In the genomic region with DNA sequence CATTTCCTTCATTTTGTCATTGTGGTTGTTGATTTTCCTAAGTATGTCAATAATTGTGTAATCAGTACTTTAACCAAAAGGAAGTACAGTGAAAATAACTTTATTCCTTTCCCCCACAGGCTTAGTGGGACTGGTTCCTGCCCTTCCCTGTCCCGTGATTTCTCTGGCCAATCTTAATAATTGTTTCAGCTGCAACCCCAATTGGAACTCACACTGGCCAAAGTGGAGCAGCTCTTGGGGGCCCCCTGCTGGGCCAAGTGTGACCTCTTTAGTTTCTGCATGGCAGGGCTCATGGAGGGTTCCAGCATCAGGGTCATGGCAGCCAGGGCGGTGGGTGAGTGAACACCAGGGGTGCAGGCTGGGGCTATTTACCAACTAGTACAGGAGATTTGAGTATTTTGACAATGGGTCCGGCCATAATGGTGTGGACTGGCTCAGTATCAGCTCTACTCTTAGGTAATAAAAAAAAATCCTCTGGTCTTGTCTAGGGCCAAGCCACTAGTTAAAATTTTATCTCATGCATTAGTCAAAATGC, we compare ENCODE assay signal across 8 cellular contexts. TPM values are rescaled to one million over a fixed set of nuclear protein-coding genes. Genes with fewer than 3 reads are reported as not detected.
A peak's percentile ranks its signal among the peaks of the same experiment; 100 is the strongest.
DNase-seq lines count a peak whose midpoint lies in the region; ATAC-seq and TF ChIP-seq lines count a peak whose summit lies in the region.

No MANE protein-coding gene starts in this region.

- peak; percentile 76 for TF ChIP-seq CTCF in mesothelial cell of epicardium (IDR thresholded peaks at IDR 0.05; ENCODE audit: unreplicated experiment)

- H3K27ac ChIP-seq in effector memory CD4-positive, alpha-beta T cell (ENCODE audit: insufficient read depth, low read length, poor library complexity, severe bottlenecking), result no peak overlapping the region

- no peaks in the 10 kb centered on the region for H3K36me3 ChIP-seq in effector memory CD4-positive, alpha-beta T cell (ENCODE audit: control insufficient read depth, insufficient read depth, low read length)

- in situ Hi-C loops in ACHN (cut with HindIII; ENCODE audit: low pct_ligation_motif_present, low pct_unique_long_range_greater_than_20kb, low sequenced_read_pairs), result loop anchor here (25.0 kb wide), 1 partner anchor 281 kb away; no protein-coding TSS in a partner anchor

- ATAC-seq in GM18858 (IDR thresholded peaks at IDR 0.05; ENCODE audit: unreplicated experiment), result peak; percentile 51
- peak; percentile 68 for ATAC-seq in HG03196 (IDR thresholded peaks at IDR 0.05; ENCODE audit: unreplicated experiment)

- peaks cover 1% of the 10 kb centered on the region for H3K27me3 Mint-ChIP-seq in mesothelial cell of epicardium (ENCODE audit: low read depth)

- no peaks in the 10 kb centered on the region for H3K9me3 Mint-ChIP-seq in mesothelial cell of epicardium

- no peaks in the 10 kb centered on the region for H3K9me3 ChIP-seq in effector memory CD4-positive, alpha-beta T cell (ENCODE audit: control insufficient read depth, low read length)

- H3K4me1 ChIP-seq in effector memory CD4-positive, alpha-beta T cell (ENCODE audit: control insufficient read depth, insufficient read depth, low read length, poor library complexity, severe bottlenecking), result no peaks in the 10 kb centered on the region

- no peak overlapping the region for H3K4me3 Mint-ChIP-seq in mesothelial cell of epicardium

- DNase-seq in ACHN, result peak; percentile 93
- peak; percentile 69 for DNase-seq in NCI-H748 treated with DMSO at 0.1 percent for 48 hours (lab: John Stamatoyannopoulos, UW)
- DNase-seq in activated CD4-positive, alpha-beta T cell treated with anti-CD3 and anti-CD28 coated beads, Interleukin-2, amount 50 U/mL, for 48 hours, result peak; percentile 89 to 91
- DNase-seq in effector memory CD4-positive, alpha-beta T cell, result peak; percentile 35 to 58 (median 48)
- DNase-seq in mesothelial cell of epicardium (ENCODE audit: low spot score in 2 of 2, unreplicated experiment in 2 of 2), result peak; percentile 33 to 73
- peak; percentile 34 to 58 for DNase-seq in stimulated activated CD8-positive, alpha-beta memory T cell treated with anti-CD3 and anti-CD28 coated beads, Interleukin-4, amount 100 ng/mL, for 1 hour (ENCODE audit: low read depth in 2 of 2, low spot score in 1 of 2)

- no peak overlapping the region for H3K4me3 ChIP-seq in effector memory CD4-positive, alpha-beta T cell (ENCODE audit: insufficient read depth, low read depth, low read length, poor library complexity, severe bottlenecking)

- H3K27ac Mint-ChIP-seq in mesothelial cell of epicardium, result no peak overlapping the region

- peaks cover 2% of the 10 kb centered on the region for H3K4me1 Mint-ChIP-seq in mesothelial cell of epicardium

- H3K36me3 Mint-ChIP-seq in mesothelial cell of epicardium, result no peaks in the 10 kb centered on the region

- H3K27me3 ChIP-seq in effector memory CD4-positive, alpha-beta T cell (replicated peaks; ENCODE audit: control insufficient read depth, insufficient read depth, low read length, poor library complexity, severe bottlenecking), result no peaks in the 10 kb centered on the region

RNA-seq across cellular contexts. Expression of a gene that starts 31.7 kb away (rescaled TPM):
- total RNA-seq in mesothelial cell of epicardium, result 46.8 to 51.6 TPM (median 48.2 TPM) in 3 replicates
